In the genomic region with DNA sequence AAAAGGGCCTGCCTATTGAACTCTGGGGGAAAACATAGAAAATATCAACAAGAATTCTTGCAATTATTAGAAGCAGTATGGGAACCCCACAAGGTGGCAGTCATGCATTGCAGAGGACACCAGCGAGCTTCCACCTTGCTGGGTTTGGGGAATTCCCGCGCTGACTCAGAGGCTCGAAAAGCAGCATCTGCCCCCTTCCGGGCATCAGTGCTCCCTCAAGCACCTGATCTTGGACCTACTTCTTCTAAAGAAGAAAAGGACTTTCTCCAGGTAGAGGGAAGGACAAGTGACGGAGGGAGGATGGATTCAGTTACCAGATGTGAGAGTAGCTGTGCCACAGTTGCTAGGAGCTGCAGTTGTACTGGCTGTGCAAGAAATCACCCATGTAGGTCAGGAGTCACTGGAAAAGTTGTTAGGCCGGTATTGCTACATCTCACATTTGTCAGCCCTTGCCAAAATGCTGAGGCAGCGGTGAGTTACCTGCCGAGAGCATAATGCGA, we compare ENCODE assay signal across 8 cellular contexts.
DNase-seq lines count a peak whose midpoint lies in the region; ATAC-seq and TF ChIP-seq lines count a peak whose summit lies in the region.
"Not testable (repeated sequence)": the region's sequence is repeated elsewhere in the genome, so short reads cannot be mapped to it uniquely, and the experiment has no call there.

No MANE protein-coding gene starts in this region.

- not testable (repeated sequence) for H3K9me3 ChIP-seq in HAP-1, esophagus squamous epithelium, mucosa of descending colon

- DNase-seq in AG10803 (ENCODE audit: low read depth) (peak; percentile 42), HAP-1 (ENCODE audit: low spot score in 2 of 2) (peak; percentile 6 to 49), NCI-H2171 treated with DMSO at 0.1 percent for 48 hours (lab: John Stamatoyannopoulos, UW) (peak; percentile 65), T-helper 2 cell (peak in 4 of 5 experiments; percentile 1 to 50 (median 41)), mucosa of descending colon (peak in 2 of 3 donors; percentile 64 to 77)
- DNase-seq in activated effector memory CD4-positive, alpha-beta T cell treated with anti-CD3 and anti-CD28 coated beads, Interleukin-2, amount 50 U/mL, for 16 hours, result peak; percentile 86
- DNase-seq in esophagus squamous epithelium (lab: John Stamatoyannopoulos, UW), result not testable (repeated sequence)
- DNase-seq in stimulated activated CD4-positive, alpha-beta T cell treated with anti-CD3 and anti-CD28 coated beads, Interleukin-4, amount 100 ng/mL, for 4 hours, result peak; percentile 49 to 72

- intact Hi-C loops in esophagus squamous epithelium (cut with DNase I); mucosa of descending colon (cut with DNase I, micrococcal nuclease): not testable (repeated sequence)

- 22 to 45% methylated on average over 4 to 10 of the region's 10 CpGs for WGBS in esophagus squamous epithelium, 2 donors

- not testable (repeated sequence) for ATAC-seq in mucosa of descending colon

- not testable (repeated sequence) for H3K4me3 ChIP-seq in AG10803 (ENCODE audit: low read length); HAP-1; esophagus squamous epithelium; mucosa of descending colon

- not testable (repeated sequence) for TF ChIP-seq POLR2A in esophagus squamous epithelium (IDR thresholded peaks at IDR 0.05)

- not testable (repeated sequence) for H3K36me3 ChIP-seq in HAP-1 (replicated peaks); esophagus squamous epithelium; mucosa of descending colon (ENCODE audit: low read depth)

- TF ChIP-seq CTCF in AG10803 (conservative IDR thresholded peaks at IDR 0.05; ENCODE audit: low read length) (peak; percentile 57), esophagus squamous epithelium (IDR thresholded peaks at IDR 0.05) (peak; percentile 52 to 89 (median 80)), mucosa of descending colon (IDR thresholded peaks at IDR 0.05) (peak; percentile 37)

- not testable (repeated sequence) for H3K27me3 ChIP-seq in HAP-1 (ENCODE audit: low read depth); esophagus squamous epithelium

- H3K4me1 ChIP-seq in HAP-1; mucosa of descending colon (ENCODE audit: low read depth): not testable (repeated sequence)
- peaks cover 0 to 13% (median 0%) of the 10 kb centered on the region in 3 donors for H3K4me1 ChIP-seq in esophagus squamous epithelium

- in situ Hi-C loops in HAP-1 (cut with MboI; ENCODE audit: low sequenced_read_pairs), result loop anchor here (10.0 kb wide), 1 partner anchor 632 kb away; no protein-coding TSS in a partner anchor

- not testable (repeated sequence) for H3K27ac ChIP-seq in esophagus squamous epithelium
